In the genomic region with DNA sequence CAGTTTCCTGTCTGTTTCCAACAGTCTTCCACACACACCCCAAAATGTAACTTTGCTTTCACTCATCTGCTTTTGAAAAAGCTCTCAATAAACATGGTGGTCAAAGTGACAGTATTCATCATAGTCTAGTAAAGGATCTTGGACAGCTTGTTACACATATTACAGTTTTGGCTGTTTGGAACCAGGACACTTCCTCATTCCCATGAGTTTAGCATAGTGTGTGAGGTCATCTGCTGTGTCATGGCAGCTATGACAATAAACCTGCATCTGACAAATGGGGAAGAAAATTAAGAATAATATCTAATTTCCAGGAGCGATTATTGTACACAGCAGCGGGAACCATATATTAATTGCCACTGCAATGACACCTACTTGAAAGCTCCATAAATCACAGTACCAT, we compare ENCODE assay signal across 29 cellular contexts.
DNase-seq lines count a peak whose midpoint lies in the region; FAIRE-seq and TF ChIP-seq lines count a peak whose summit lies in the region.
"Had no signal": no experiment of that assay in that cellular context is flagged by ENCODE, and none has a peak within 500 bp of the region (broad histone marks: within the 10 kb centered on the region; RNA-seq: fewer than 3 reads in every experiment).

No MANE protein-coding gene starts in this region.

- H3K36me3 Mint-ChIP-seq in type B pancreatic cell = peaks cover 3% of the 10 kb centered on the region
- no peaks in the 10 kb centered on the region for H3K36me3 Mint-ChIP-seq in immature natural killer cell
- H3K36me3 Mint-ChIP-seq: activated CD8-positive, alpha-beta memory T cell treated with anti-CD3 and anti-CD28 coated beads, Interleukin-2, amount 10 ng/mL, durations not matched to agents 7 days and 5 days had no signal

- H3K4me3 Mint-ChIP-seq in type B pancreatic cell (no peak overlapping the region), immature natural killer cell (no peak overlapping the region)
- H3K4me3 Mint-ChIP-seq: activated CD4-positive, alpha-beta T cell treated with anti-CD3 and anti-CD28 coated beads, Interleukin-2, amount 10 ng/mL, durations not matched to agents 7 days and 5 days; activated CD8-positive, alpha-beta memory T cell treated with anti-CD3 and anti-CD28 coated beads, Interleukin-2, amount 10 ng/mL, durations not matched to agents 7 days and 5 days; neural crest cell had no signal

- no peak for TF ChIP-seq CTCF in bronchial epithelial cell (IDR thresholded peaks at IDR 0.05; ENCODE audit: insufficient read depth, low read length, severe bottlenecking)
- no peak for TF ChIP-seq CTCF in type B pancreatic cell (conservative IDR thresholded peaks at IDR 0.05)

- peak overlapping the region; percentile 64 for H3K27ac Mint-ChIP-seq in type B pancreatic cell
- H3K27ac Mint-ChIP-seq in immature natural killer cell = no peak overlapping the region
- H3K27ac Mint-ChIP-seq: activated CD4-positive, alpha-beta T cell treated with anti-CD3 and anti-CD28 coated beads, Interleukin-2, amount 10 ng/mL, durations not matched to agents 7 days and 5 days; activated CD8-positive, alpha-beta memory T cell treated with anti-CD3 and anti-CD28 coated beads, Interleukin-2, amount 10 ng/mL, durations not matched to agents 7 days and 5 days had no signal

- H3K27me3 ChIP-seq in bronchial epithelial cell (ENCODE audit: control insufficient read depth, insufficient read depth, low read length) = no peaks in the 10 kb centered on the region
- H3K27me3 ChIP-seq: BLaER1 treated with 17β-estradiol and CSF1 and Interleukin-3, amounts not matched to agents 10 nM and 100 nM; gastrocnemius medialis; right lobe of liver; SJCRH30 had no signal

- H3K9me3 Mint-ChIP-seq in type B pancreatic cell (peaks cover 7% of the 10 kb centered on the region), immature natural killer cell (peaks cover 0 to 2% (median 0%) of the 10 kb centered on the region in 6 donors)
- H3K9me3 Mint-ChIP-seq: activated CD4-positive, alpha-beta T cell treated with anti-CD3 and anti-CD28 coated beads, Interleukin-2, amount 10 ng/mL, durations not matched to agents 7 days and 5 days had no signal

- no peaks in the 10 kb centered on the region for H3K36me3 ChIP-seq in bronchial epithelial cell (ENCODE audit: control insufficient read depth, insufficient read depth, low read length)
- H3K36me3 ChIP-seq: BLaER1 treated with 17β-estradiol and CSF1 and Interleukin-3, amounts not matched to agents 10 nM and 100 nM; gastrocnemius medialis; right lobe of liver had no signal

- no peak for FAIRE-seq in bronchial epithelial cell (lab: Jason Lieb, UNC)
- FAIRE-seq: D721Med, islet of Langerhans had no signal

- H3K4me1 Mint-ChIP-seq in type B pancreatic cell (ENCODE audit: unreplicated experiment) = no peaks in the 10 kb centered on the region
- no peaks in the 10 kb centered on the region for H3K4me1 Mint-ChIP-seq in immature natural killer cell
- H3K4me1 Mint-ChIP-seq: activated CD4-positive, alpha-beta T cell treated with anti-CD3 and anti-CD28 coated beads, Interleukin-2, amount 10 ng/mL, durations not matched to agents 7 days and 5 days; activated CD8-positive, alpha-beta memory T cell treated with anti-CD3 and anti-CD28 coated beads, Interleukin-2, amount 10 ng/mL, durations not matched to agents 7 days and 5 days; neural crest cell had no signal

- H3K27me3 Mint-ChIP-seq in type B pancreatic cell = peaks cover 5% of the 10 kb centered on the region
- peaks cover 0 to 3% (median 2%) of the 10 kb centered on the region in 3 donors for H3K27me3 Mint-ChIP-seq in immature natural killer cell (ENCODE audit: low read depth in 3 of 3)
- H3K27me3 Mint-ChIP-seq: activated CD4-positive, alpha-beta T cell treated with anti-CD3 and anti-CD28 coated beads, Interleukin-2, amount 10 ng/mL, durations not matched to agents 7 days and 5 days had no signal

- no peak overlapping the region for H3K4me3 ChIP-seq in bronchial epithelial cell (ENCODE audit: low read depth, low read length)
- H3K4me3 ChIP-seq: BLaER1 treated with 17β-estradiol and CSF1 and Interleukin-3, amounts not matched to agents 10 nM and 100 nM; gastrocnemius medialis; lung; right lobe of liver; SJCRH30 had no signal

- DNase-seq in NCI-H2227 (lab: John Stamatoyannopoulos, UW; ENCODE audit: unreplicated experiment) (peak; percentile 13), NCI-H2227 treated with DMSO at 0.1 percent for 48 hours (lab: John Stamatoyannopoulos, UW) (no peak), NCI-H1417 treated with DMSO at 0.1 percent for 48 hours (lab: John Stamatoyannopoulos, UW) (peak; percentile 99), bronchial epithelial cell (ENCODE audit: low read depth) (peak; percentile 70), type B pancreatic cell (ENCODE audit: extremely low spot score, unreplicated experiment) (no peak), immature natural killer cell (no peak)
- no peak for DNase-seq in stimulated activated CD4-positive, alpha-beta T cell treated with anti-CD3 and anti-CD28 coated beads, Interleukin-2, amount 100 ng/mL, for 24 hours
- no peak for DNase-seq in activated CD4-positive, alpha-beta T cell treated with anti-CD3 and anti-CD28 coated beads for 48 hours
- DNase-seq: activated CD4-positive, alpha-beta T cell treated with anti-CD3 and anti-CD28 coated beads, Interleukin-2, amount 10 ng/mL, durations not matched to agents 7 days and 5 days; activated CD8-positive, alpha-beta memory T cell treated with anti-CD3 and anti-CD28 coated beads, Interleukin-2, amount 10 ng/mL, durations not matched to agents 7 days and 5 days; activated naive CD4-positive, alpha-beta T cell treated with anti-CD3 and anti-CD28 coated beads, Interleukin-2, amount 50 U/mL, for 16 hours; anterior cingulate cortex; cerebellar nuclear complex; gastrocnemius medialis; GDM1; hippocampal formation; Karpas-422; NCI-H1436; NCI-H2171 treated with DMSO at 0.1 percent for 48 hours; NCI-H748 treated with DMSO at 0.1 percent for 48 hours; posterior cingulate gyrus; right lobe of liver; SJCRH30; T-helper 1 cell had no signal

Comparison
In these comparisons a context has a peak if more than half of its experiments do, and no peak if none do; other contexts are left out.
1. DNase-seq: peak in NCI-H2227 (single experiment), NCI-H1417 treated with DMSO at 0.1 percent for 48 hours (single experiment) and bronchial epithelial cell (single experiment); none in NCI-H2227 treated with DMSO at 0.1 percent for 48 hours (single experiment), type B pancreatic cell (single experiment), stimulated activated CD4-positive, alpha-beta T cell treated with anti-CD3 and anti-CD28 coated beads, Interleukin-2, amount 100 ng/mL, for 24 hours (0 of 2), activated CD4-positive, alpha-beta T cell treated with anti-CD3 and anti-CD28 coated beads for 48 hours (single experiment) and immature natural killer cell (0 of 3).